8 cellular contexts compared by ENCODE assay signal in genomic region chr6:105601541-105602174, GRCh38.
DNase-seq lines count a peak whose midpoint lies in the region; ATAC-seq and TF ChIP-seq lines count a peak whose summit lies in the region.

No MANE protein-coding gene starts in this region.

- DNase-seq in activated T-cell treated with anti-CD3 and anti-CD28 coated beads for 24 hours (ENCODE audit: low read depth) (peak; percentile 17), activated T-cell treated with anti-CD3 and anti-CD28 coated beads for 4 hours (no peak), Peyer's patch (peak in 2 of 3 donors; percentile 25 to 73), cerebellum (ENCODE audit: low spot score) (peak; percentile 59), thyroid gland (peak; percentile 14 to 32), NCI-H526 (lab: John Stamatoyannopoulos, UW) (no peak)

- H3K27ac ChIP-seq in Peyer's patch, result peak overlapping the region; percentile 32 to 65 (median 54)
- peak overlapping the region; percentile 29 for H3K27ac ChIP-seq in muscle layer of colon (ENCODE audit: low read depth, low read length)
- H3K27ac ChIP-seq in thyroid gland, result peak overlapping the region in 2 of 3 donors; percentile 7 to 32

- TF ChIP-seq POLR2A in Peyer's patch (IDR thresholded peaks at IDR 0.05) (no peak), thyroid gland (IDR thresholded peaks at IDR 0.05) (no peak)

- 68 to 80% methylated on average over 6 of the region's 6 CpGs for WGBS in thyroid gland, 2 donors

- H3K36me3 ChIP-seq in Peyer's patch (no peaks in the 10 kb centered on the region), muscle layer of colon (ENCODE audit: insufficient read depth, low read length) (no peaks in the 10 kb centered on the region), thyroid gland (no peaks in the 10 kb centered on the region)

- H3K4me1 ChIP-seq in Peyer's patch (peaks cover 0 to 12% (median 0%) of the 10 kb centered on the region in 4 donors), muscle layer of colon (ENCODE audit: insufficient read depth, low read length) (peaks cover 29% of the 10 kb centered on the region), thyroid gland (peaks cover 7 to 8% of the 10 kb centered on the region in 2 donors)

- H3K9ac ChIP-seq in muscle layer of colon (ENCODE audit: low read length), result no peak overlapping the region

- intact Hi-C loops in thyroid gland (cut with DNase I), result no loop called here

- H3K9me3 ChIP-seq in Peyer's patch (no peaks in the 10 kb centered on the region), muscle layer of colon (ENCODE audit: low read length) (no peaks in the 10 kb centered on the region), thyroid gland (no peaks in the 10 kb centered on the region)

- ATAC-seq in HG02885 (IDR thresholded peaks at IDR 0.05; ENCODE audit: poor library complexity, unreplicated experiment), result peak; percentile 91

- no peak for TF ChIP-seq CTCF in Peyer's patch (IDR thresholded peaks at IDR 0.05)
- TF ChIP-seq CTCF in thyroid gland (IDR thresholded peaks at IDR 0.05), result no peak

- H3K27me3 ChIP-seq in Peyer's patch (no peaks in the 10 kb centered on the region), muscle layer of colon (ENCODE audit: control insufficient read depth in 1 of 2, insufficient read depth in 2 of 2, low read length in 2 of 2) (no peaks in the 10 kb centered on the region), thyroid gland (no peaks in the 10 kb centered on the region)

- H3K4me3 ChIP-seq in Peyer's patch (no peak overlapping the region), muscle layer of colon (ENCODE audit: low read depth in 1 of 2, low read length in 2 of 2) (no peak overlapping the region), thyroid gland (replicated peaks in 1 of 3) (no peak overlapping the region)

Comparison
In these comparisons a context has a peak if more than half of its experiments do, and no peak if none do; other contexts are left out.
1. DNase-seq: peak in activated T-cell treated with anti-CD3 and anti-CD28 coated beads for 24 hours (single experiment), Peyer's patch (2 of 3), cerebellum (single experiment) and thyroid gland (2 of 2); none in activated T-cell treated with anti-CD3 and anti-CD28 coated beads for 4 hours (single experiment) and NCI-H526 (0 of 2).
2. Peak in every context shown above with its lines, with median percentiles within 50 percentile points of each other: H3K27ac ChIP-seq.